Comparison of ENCODE assay signal across 25 cellular contexts in the genomic region with DNA sequence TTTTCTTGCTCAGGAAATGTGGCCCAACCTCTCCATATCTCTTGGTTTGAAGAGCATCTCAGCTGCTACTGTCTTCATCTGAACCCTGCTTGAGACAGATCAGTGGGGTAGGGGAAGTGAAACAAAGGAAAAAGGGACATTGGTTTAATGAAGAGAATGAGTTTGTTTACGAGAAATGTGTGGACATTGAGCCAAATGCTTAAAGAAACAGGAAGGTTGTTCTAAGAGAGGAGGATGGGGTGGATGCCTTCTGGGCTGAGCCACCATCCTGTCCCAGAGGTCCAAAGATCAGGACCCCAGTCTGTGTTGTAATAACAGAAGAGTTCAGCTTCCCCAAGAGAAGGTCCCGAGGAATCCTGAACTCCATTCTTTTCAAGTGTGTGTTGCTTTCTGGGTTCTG.
"Had no signal": no experiment of that assay in that cellular context is flagged by ENCODE, and none has a peak within 500 bp of the region (broad histone marks: within the 10 kb centered on the region; RNA-seq: fewer than 3 reads in every experiment).

No MANE protein-coding gene starts in this region.

- H3K9me3 ChIP-seq: breast epithelium, esophagus squamous epithelium, left lung, lower lobe of right lung, thoracic aorta had no signal

- H3K27me3 ChIP-seq: breast epithelium, esophagus squamous epithelium, left lung, neural progenitor cell had no signal

- H3K4me3 ChIP-seq: breast epithelium, esophagus squamous epithelium, left lung, lower lobe of right lung, neural progenitor cell, thoracic aorta had no signal

- H3K4me1 ChIP-seq: breast epithelium, esophagus squamous epithelium, left lung, lower lobe of right lung, neural progenitor cell, parathyroid adenoma had no signal

- H3K36me3 ChIP-seq: breast epithelium, esophagus squamous epithelium, left lung, lower lobe of right lung, neural progenitor cell, thoracic aorta had no signal

- DNase-seq: activated CD4-positive, alpha-beta memory T cell treated with anti-CD3 and anti-CD28 coated beads, Interleukin-2, amount 10 ng/mL, durations not matched to agents 7 days and 5 days; activated CD4-positive, alpha-beta T cell treated with anti-CD3 and anti-CD28 coated beads for 1 hour; activated CD4-positive, alpha-beta T cell treated with anti-CD3 and anti-CD28 coated beads, Interleukin-2, amount 10 ng/mL, durations not matched to agents 7 days and 5 days; activated gamma-delta T cell treated with Interleukin-2 at 50 U/mL for 16 hours; activated naive CD8-positive, alpha-beta T cell treated with anti-CD3 and anti-CD28 coated beads, Interleukin-2, amount 50 U/mL, for 24 hours; activated T-cell treated with anti-CD3 and anti-CD28 coated beads, Interleukin-2, amount 50 U/mL, for 4 hours; esophagus squamous epithelium; foreskin melanocyte; kidney glomerular epithelial cell; left lung; lower lobe of right lung; mesendoderm; natural killer cell; occipital lobe; right cardiac atrium; stimulated activated CD4-positive, alpha-beta T cell treated with anti-CD3 and anti-CD28 coated beads, Interleukin-15, amount 100 ng/mL, for 24 hours; stimulated activated CD4-positive, alpha-beta T cell treated with anti-CD3 and anti-CD28 coated beads, Interleukin-2, amount 100 ng/mL, for 48 hours; stimulated activated naive CD8-positive, alpha-beta T cell treated with anti-CD3 and anti-CD28 coated beads, Interleukin-15, Interleukin-2, amounts not matched to agents 100 U/mL and 50 U/mL, for 24 hours; T1000; trophoblast cell had no signal

- H3K27ac ChIP-seq: breast epithelium, epithelial cell of prostate, esophagus squamous epithelium, left lung, lower lobe of right lung, neural progenitor cell, parathyroid adenoma, thoracic aorta had no signal
